8 cellular contexts compared by ENCODE assay signal in the genomic region with DNA sequence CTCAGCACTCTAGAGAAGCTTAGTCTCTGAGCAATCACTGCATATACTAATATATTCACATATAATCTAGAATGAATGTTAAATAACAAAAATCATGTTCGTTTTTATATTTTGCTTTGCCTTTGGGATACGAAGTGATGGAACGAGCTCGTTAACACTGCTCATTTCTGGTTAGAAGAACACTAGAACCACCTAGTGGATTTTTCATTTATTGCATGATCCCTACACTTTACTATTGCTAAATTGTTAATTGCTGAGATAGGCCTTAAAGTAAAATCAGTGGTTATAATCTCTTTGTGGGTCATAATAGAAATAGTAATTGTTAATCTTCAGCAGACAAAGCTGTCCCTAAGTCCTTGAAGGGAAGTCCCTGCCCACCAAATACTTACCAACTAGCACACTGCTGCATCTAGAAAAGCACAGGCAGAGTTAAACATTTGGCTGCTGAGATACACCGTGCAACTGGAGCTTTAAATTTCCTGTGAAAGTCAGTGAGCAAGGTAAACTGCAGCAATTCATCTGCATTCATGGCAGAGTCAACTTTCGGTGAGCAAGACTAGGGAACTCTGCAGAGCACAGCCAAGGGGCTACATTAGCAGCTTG.
DNase-seq lines count a peak whose midpoint lies in the region; ATAC-seq and TF ChIP-seq lines count a peak whose summit lies in the region.

No MANE protein-coding gene starts in this region.

- no peak for TF ChIP-seq POLR2A in right lobe of liver (IDR thresholded peaks at IDR 0.05)

- H3K9me3 ChIP-seq in right lobe of liver: no peaks in the 10 kb centered on the region

- DNase-seq in DMS114 treated with DMSO at 0.1 percent for 48 hours (lab: John Stamatoyannopoulos, UW; ENCODE audit: unreplicated experiment) (peak; percentile 63), NCI-H345 treated with DMSO at 0.1 percent for 48 hours (lab: John Stamatoyannopoulos, UW; ENCODE audit: unreplicated experiment) (peak; percentile 10), caudate nucleus (lab: John Stamatoyannopoulos, UW) (peak in 4 of 61 donors; percentile 12 to 48 (median 34)), right lobe of liver (no peak), activated gamma-delta T cell treated with Interleukin-2 at 50 U/mL for 16 hours (no peak)
- DNase-seq in NK-92 treated with Interleukin-12 subunit alpha and Interleukin-12 subunit beta, amount 100 ng/mL, for 24 hours (lab: John Stamatoyannopoulos, UW): no peak

- no peaks in the 10 kb centered on the region for H3K36me3 ChIP-seq in right lobe of liver

- no peaks in the 10 kb centered on the region for H3K4me1 ChIP-seq in right lobe of liver

- intact Hi-C loops in right lobe of liver (cut with DNase I): no loop called here

- ATAC-seq in GM19324 (IDR thresholded peaks at IDR 0.05; ENCODE audit: low FRiP score, unreplicated experiment): peak; percentile 78
- peak; percentile 72 for ATAC-seq in HG03196 (IDR thresholded peaks at IDR 0.05; ENCODE audit: unreplicated experiment)
- peak; percentile 86 to 91 (median 88) for ATAC-seq in right lobe of liver

- no peak overlapping the region for H3K4me3 ChIP-seq in right lobe of liver

- H3K27me3 ChIP-seq in right lobe of liver: no peaks in the 10 kb centered on the region

- WGBS in right lobe of liver (ENCODE audit: insufficient coverage, low coverage, low lambda C conversion rate, missing lambda C conversion rate): 13% methylated on average over 6 of the region's 6 CpGs

- H3K27ac ChIP-seq in caudate nucleus (ENCODE audit: low read depth, low read length): peak overlapping the region; percentile 52
- no peak overlapping the region for H3K27ac ChIP-seq in right lobe of liver

- TF ChIP-seq CTCF in right lobe of liver (IDR thresholded peaks at IDR 0.05): peak; percentile 67 to 79 (median 72)

Comparison
In these comparisons a context has a peak if more than half of its experiments do, and no peak if none do; other contexts are left out.
1. DNase-seq: peak in DMS114 treated with DMSO at 0.1 percent for 48 hours (single experiment) and NCI-H345 treated with DMSO at 0.1 percent for 48 hours (single experiment); none in right lobe of liver (0 of 3), activated gamma-delta T cell treated with Interleukin-2 at 50 U/mL for 16 hours (single experiment) and NK-92 treated with Interleukin-12 subunit alpha and Interleukin-12 subunit beta, amount 100 ng/mL, for 24 hours (single experiment).
2. Peak in every context shown above with its lines, with median percentiles within 50 percentile points of each other: ATAC-seq.